18 cellular contexts compared by ENCODE assay signal in the genomic region with DNA sequence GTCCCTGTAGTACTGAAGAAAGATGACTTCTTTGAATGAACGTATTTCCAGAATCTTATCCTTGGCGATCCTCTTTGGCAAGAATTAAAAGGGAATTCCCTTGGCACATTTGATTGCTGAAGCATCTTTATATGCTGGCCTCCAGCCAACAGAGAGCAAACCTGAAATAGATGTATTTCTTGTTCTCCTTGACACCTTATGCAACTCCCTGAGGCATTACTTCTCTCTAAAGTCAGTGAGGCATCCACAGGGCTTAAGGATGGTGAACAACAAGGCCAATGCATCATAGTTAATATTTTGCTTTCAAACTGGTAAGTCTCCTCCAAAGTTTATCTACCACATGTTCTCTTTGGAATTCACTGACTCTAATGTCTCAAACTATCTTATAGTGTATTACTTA.
"Had no signal": no experiment of that assay in that cellular context is flagged by ENCODE, and none has a peak within 500 bp of the region (broad histone marks: within the 10 kb centered on the region; RNA-seq: fewer than 3 reads in every experiment).

No MANE protein-coding gene starts in this region.

- H3K27ac Mint-ChIP-seq: naive B cell; stimulated activated naive B cell treated with anti-CD40 and anti-IgM and Interleukin-4, amounts not matched to agents 10 μg/mL and 1 μg/mL and 100 μg/mL, for 72 hours; stimulated activated naive CD8-positive, alpha-beta T cell treated with anti-CD3 and anti-CD28 coated beads, Interleukin-15, amount 100 ng/mL, for 72 hours had no signal

- H3K27me3 Mint-ChIP-seq: naive B cell; stimulated activated naive B cell treated with anti-CD40 and anti-IgM and Interleukin-4, amounts not matched to agents 10 μg/mL and 1 μg/mL and 100 μg/mL, for 72 hours; stimulated activated naive CD8-positive, alpha-beta T cell treated with anti-CD3 and anti-CD28 coated beads, Interleukin-15, amount 100 ng/mL, for 72 hours had no signal

- ATAC-seq: heart left ventricle; stimulated activated naive B cell treated with anti-CD40 and anti-IgM and Interleukin-4, amounts not matched to agents 10 μg/mL and 1 μg/mL and 100 μg/mL, for 72 hours; stimulated activated naive CD8-positive, alpha-beta T cell treated with anti-CD3 and anti-CD28 coated beads, Interleukin-15, amount 100 ng/mL, for 72 hours; upper lobe of right lung had no signal

- H3K36me3 Mint-ChIP-seq: naive B cell; stimulated activated naive B cell treated with anti-CD40 and anti-IgM and Interleukin-4, amounts not matched to agents 10 μg/mL and 1 μg/mL and 100 μg/mL, for 72 hours had no signal

- H3K9me3 Mint-ChIP-seq: stimulated activated naive CD8-positive, alpha-beta T cell treated with anti-CD3 and anti-CD28 coated beads, Interleukin-15, amount 100 ng/mL, for 72 hours had no signal

- DNase-seq: cortex of kidney; heart left ventricle; hippocampal formation; midbrain; naive B cell; ovary; sigmoid colon; stimulated activated CD4-positive, alpha-beta T cell treated with anti-CD3 and anti-CD28 coated beads, Interleukin-2, amount 100 ng/mL, for 24 hours; stimulated activated CD4-positive, alpha-beta T cell treated with anti-CD3 and anti-CD28 coated beads, Interleukin-4, amount 100 ng/mL, for 4 hours; stimulated activated naive B cell treated with anti-CD40 and anti-IgM and Interleukin-4, amounts not matched to agents 10 μg/mL and 1 μg/mL and 100 μg/mL, for 72 hours; stimulated activated naive CD8-positive, alpha-beta T cell treated with anti-CD3 and anti-CD28 coated beads, Interleukin-15, amount 100 ng/mL, for 72 hours; testis; upper lobe of right lung had no signal

- H3K27ac ChIP-seq: heart left ventricle, neutrophil, ovary, right atrium auricular region, sigmoid colon, skin epidermis, testis, tibial nerve, upper lobe of right lung, vagina had no signal

- H3K4me1 Mint-ChIP-seq: naive B cell; stimulated activated naive B cell treated with anti-CD40 and anti-IgM and Interleukin-4, amounts not matched to agents 10 μg/mL and 1 μg/mL and 100 μg/mL, for 72 hours; stimulated activated naive CD8-positive, alpha-beta T cell treated with anti-CD3 and anti-CD28 coated beads, Interleukin-15, amount 100 ng/mL, for 72 hours had no signal

- H3K4me3 Mint-ChIP-seq: naive B cell; stimulated activated naive B cell treated with anti-CD40 and anti-IgM and Interleukin-4, amounts not matched to agents 10 μg/mL and 1 μg/mL and 100 μg/mL, for 72 hours; stimulated activated naive CD8-positive, alpha-beta T cell treated with anti-CD3 and anti-CD28 coated beads, Interleukin-15, amount 100 ng/mL, for 72 hours had no signal
